ENCODE assay signal across 1 cellular context in the genomic region with DNA sequence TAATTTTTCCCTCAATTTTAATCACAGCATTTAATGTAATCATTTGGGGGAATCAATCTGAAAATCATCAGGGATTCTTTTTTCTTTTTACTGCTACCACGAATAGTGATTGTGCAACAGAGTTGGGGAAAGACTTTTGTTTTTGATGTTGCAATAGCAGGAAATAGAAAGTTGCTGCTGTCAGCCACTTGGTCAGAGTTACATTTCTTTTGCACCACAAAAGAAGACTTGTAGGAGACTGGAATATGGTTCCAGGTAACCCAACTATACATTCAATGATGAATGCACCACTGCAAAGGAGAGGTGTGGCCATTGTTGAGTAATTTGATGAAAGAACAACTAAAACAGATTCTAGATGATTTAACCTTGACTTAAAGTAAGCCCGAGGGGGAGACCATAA.
TF ChIP-seq lines count a peak whose summit lies in the region.

No MANE protein-coding gene starts in this region.

TF ChIP-seq in HEK293, 187 proteins besides CTCF, POLR2A, EP300 and RAD21 (continued from another document):
- TF ChIP-seq, protein P1, sequence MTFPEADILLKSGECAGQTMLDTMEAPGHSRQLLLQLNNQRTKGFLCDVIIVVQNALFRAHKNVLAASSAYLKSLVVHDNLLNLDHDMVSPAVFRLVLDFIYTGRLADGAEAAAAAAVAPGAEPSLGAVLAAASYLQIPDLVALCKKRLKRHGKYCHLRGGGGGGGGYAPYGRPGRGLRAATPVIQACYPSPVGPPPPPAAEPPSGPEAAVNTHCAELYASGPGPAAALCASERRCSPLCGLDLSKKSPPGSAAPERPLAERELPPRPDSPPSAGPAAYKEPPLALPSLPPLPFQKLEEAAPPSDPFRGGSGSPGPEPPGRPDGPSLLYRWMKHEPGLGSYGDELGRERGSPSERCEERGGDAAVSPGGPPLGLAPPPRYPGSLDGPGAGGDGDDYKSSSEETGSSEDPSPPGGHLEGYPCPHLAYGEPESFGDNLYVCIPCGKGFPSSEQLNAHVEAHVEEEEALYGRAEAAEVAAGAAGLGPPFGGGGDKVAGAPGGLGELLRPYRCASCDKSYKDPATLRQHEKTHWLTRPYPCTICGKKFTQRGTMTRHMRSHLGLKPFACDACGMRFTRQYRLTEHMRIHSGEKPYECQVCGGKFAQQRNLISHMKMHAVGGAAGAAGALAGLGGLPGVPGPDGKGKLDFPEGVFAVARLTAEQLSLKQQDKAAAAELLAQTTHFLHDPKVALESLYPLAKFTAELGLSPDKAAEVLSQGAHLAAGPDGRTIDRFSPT (tag by site-specific recombination; IDR thresholded peaks at IDR 0.05): no peak
- TF ChIP-seq ZEB2 (tag by site-specific recombination; IDR thresholded peaks at IDR 0.05): no peak
- peak; percentile 53; the same call in 1 of the 2 replicates for TF ChIP-seq PRDM1 (tag by site-specific recombination; IDR thresholded peaks at IDR 0.05)
- TF ChIP-seq ZNF664 (tag by site-specific recombination; IDR thresholded peaks at IDR 0.05): no peak
- TF ChIP-seq, protein P2, sequence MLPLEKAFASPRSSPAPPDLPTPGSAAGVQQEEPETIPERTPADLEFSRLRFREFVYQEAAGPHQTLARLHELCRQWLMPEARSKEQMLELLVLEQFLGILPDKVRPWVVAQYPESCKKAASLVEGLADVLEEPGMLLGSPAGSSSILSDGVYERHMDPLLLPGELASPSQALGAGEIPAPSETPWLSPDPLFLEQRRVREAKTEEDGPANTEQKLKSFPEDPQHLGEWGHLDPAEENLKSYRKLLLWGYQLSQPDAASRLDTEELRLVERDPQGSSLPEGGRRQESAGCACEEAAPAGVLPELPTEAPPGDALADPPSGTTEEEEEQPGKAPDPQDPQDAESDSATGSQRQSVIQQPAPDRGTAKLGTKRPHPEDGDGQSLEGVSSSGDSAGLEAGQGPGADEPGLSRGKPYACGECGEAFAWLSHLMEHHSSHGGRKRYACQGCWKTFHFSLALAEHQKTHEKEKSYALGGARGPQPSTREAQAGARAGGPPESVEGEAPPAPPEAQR (tag by site-specific recombination; IDR thresholded peaks at IDR 0.05): no peak
- TF ChIP-seq ZNF311 (tag by site-specific recombination; IDR thresholded peaks at IDR 0.05; ENCODE audit: borderline replicate concordance): no peak
- TF ChIP-seq, protein P3, sequence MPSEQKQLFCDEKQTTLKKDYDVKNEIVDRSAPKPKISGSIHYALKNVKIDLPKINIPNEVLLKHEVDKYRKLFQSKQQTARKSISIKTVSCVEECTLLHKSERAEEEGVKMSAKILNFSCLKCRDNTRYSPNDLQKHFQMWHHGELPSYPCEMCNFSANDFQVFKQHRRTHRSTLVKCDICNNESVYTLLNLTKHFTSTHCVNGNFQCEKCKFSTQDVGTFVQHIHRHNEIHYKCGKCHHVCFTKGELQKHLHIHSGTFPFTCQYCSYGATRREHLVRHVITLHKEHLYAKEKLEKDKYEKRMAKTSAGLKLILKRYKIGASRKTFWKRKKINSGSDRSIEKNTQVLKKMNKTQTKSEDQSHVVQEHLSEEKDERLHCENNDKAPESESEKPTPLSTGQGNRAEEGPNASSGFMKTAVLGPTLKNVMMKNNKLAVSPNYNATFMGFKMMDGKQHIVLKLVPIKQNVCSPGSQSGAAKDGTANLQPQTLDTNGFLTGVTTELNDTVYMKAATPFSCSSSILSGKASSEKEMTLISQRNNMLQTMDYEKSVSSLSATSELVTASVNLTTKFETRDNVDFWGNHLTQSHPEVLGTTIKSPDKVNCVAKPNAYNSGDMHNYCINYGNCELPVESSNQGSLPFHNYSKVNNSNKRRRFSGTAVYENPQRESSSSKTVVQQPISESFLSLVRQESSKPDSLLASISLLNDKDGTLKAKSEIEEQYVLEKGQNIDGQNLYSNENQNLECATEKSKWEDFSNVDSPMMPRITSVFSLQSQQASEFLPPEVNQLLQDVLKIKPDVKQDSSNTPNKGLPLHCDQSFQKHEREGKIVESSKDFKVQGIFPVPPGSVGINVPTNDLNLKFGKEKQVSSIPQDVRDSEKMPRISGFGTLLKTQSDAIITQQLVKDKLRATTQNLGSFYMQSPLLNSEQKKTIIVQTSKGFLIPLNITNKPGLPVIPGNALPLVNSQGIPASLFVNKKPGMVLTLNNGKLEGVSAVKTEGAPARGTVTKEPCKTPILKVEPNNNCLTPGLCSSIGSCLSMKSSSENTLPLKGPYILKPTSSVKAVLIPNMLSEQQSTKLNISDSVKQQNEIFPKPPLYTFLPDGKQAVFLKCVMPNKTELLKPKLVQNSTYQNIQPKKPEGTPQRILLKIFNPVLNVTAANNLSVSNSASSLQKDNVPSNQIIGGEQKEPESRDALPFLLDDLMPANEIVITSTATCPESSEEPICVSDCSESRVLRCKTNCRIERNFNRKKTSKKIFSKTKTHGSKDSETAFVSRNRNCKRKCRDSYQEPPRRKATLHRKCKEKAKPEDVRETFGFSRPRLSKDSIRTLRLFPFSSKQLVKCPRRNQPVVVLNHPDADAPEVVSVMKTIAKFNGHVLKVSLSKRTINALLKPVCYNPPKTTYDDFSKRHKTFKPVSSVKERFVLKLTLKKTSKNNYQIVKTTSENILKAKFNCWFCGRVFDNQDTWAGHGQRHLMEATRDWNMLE (tag by site-specific recombination; conservative IDR thresholded peaks at IDR 0.05; ENCODE audit: low read depth): no peak
- no peak for TF ChIP-seq ZSCAN23 (tag by site-specific recombination; IDR thresholded peaks at IDR 0.05)
- TF ChIP-seq ZNF777 (tag by site-specific recombination; IDR thresholded peaks at IDR 0.05; ENCODE audit: borderline replicate concordance): no peak
- no peak for TF ChIP-seq ZNF530 (tag by site-specific recombination; IDR thresholded peaks at IDR 0.05; ENCODE audit: low read depth)
- TF ChIP-seq, protein P4, sequence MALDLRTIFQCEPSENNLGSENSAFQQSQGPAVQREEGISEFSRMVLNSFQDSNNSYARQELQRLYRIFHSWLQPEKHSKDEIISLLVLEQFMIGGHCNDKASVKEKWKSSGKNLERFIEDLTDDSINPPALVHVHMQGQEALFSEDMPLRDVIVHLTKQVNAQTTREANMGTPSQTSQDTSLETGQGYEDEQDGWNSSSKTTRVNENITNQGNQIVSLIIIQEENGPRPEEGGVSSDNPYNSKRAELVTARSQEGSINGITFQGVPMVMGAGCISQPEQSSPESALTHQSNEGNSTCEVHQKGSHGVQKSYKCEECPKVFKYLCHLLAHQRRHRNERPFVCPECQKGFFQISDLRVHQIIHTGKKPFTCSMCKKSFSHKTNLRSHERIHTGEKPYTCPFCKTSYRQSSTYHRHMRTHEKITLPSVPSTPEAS (tag by site-specific recombination; IDR thresholded peaks at IDR 0.05): no peak
- TF ChIP-seq, protein P5, sequence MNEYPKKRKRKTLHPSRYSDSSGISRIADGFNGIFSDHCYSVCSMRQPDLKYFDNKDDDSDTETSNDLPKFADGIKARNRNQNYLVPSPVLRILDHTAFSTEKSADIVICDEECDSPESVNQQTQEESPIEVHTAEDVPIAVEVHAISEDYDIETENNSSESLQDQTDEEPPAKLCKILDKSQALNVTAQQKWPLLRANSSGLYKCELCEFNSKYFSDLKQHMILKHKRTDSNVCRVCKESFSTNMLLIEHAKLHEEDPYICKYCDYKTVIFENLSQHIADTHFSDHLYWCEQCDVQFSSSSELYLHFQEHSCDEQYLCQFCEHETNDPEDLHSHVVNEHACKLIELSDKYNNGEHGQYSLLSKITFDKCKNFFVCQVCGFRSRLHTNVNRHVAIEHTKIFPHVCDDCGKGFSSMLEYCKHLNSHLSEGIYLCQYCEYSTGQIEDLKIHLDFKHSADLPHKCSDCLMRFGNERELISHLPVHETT (tag by site-specific recombination; IDR thresholded peaks at IDR 0.05): no peak
- no peak for TF ChIP-seq ZNF16 (tag by site-specific recombination; IDR thresholded peaks at IDR 0.05; ENCODE audit: low read depth)
- TF ChIP-seq ZNF214 (tag by site-specific recombination; IDR thresholded peaks at IDR 0.05; ENCODE audit: borderline replicate concordance): peak; percentile 87
